Comparison of ENCODE assay signal across 1 cellular context in genomic region chr7:17523813-17524741, GRCh38.
TF ChIP-seq lines count a peak whose summit lies in the region.

No MANE protein-coding gene starts in this region.

TF ChIP-seq in SK-N-SH, 30 proteins besides CTCF, POLR2A, EP300 and RAD21 (continued from another document):
- TF ChIP-seq REST (IDR thresholded peaks at IDR 0.05; ENCODE audit: low read depth, low read length): no peak
- no peak for TF ChIP-seq ELF1 (IDR thresholded peaks at IDR 0.05)
- TF ChIP-seq USF1 (IDR thresholded peaks at IDR 0.05; ENCODE audit: borderline replicate concordance, low read depth): no peak
- no peak for TF ChIP-seq TCF12 (IDR thresholded peaks at IDR 0.05)
- no peak for TF ChIP-seq TEAD4 (IDR thresholded peaks at IDR 0.05; ENCODE audit: borderline replicate concordance, insufficient read depth)
- TF ChIP-seq EZH2phosphoT487 (IDR thresholded peaks at IDR 0.05; ENCODE audit: borderline replicate concordance, low read depth): no peak
- TF ChIP-seq, protein P1, sequence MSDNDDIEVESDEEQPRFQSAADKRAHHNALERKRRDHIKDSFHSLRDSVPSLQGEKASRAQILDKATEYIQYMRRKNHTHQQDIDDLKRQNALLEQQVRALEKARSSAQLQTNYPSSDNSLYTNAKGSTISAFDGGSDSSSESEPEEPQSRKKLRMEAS (IDR thresholded peaks at IDR 0.05; ENCODE audit: low read depth): no peak
- TF ChIP-seq ZBTB33 (IDR thresholded peaks at IDR 0.05; ENCODE audit: borderline replicate concordance, low read depth): no peak
- no peak for TF ChIP-seq FOXM1 (IDR thresholded peaks at IDR 0.05; ENCODE audit: low read depth)
- TF ChIP-seq, protein P2, sequence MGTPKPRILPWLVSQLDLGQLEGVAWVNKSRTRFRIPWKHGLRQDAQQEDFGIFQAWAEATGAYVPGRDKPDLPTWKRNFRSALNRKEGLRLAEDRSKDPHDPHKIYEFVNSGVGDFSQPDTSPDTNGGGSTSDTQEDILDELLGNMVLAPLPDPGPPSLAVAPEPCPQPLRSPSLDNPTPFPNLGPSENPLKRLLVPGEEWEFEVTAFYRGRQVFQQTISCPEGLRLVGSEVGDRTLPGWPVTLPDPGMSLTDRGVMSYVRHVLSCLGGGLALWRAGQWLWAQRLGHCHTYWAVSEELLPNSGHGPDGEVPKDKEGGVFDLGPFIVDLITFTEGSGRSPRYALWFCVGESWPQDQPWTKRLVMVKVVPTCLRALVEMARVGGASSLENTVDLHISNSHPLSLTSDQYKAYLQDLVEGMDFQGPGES (IDR thresholded peaks at IDR 0.05; ENCODE audit: low read depth, low read length): no peak
- TF ChIP-seq GATA2 (CRISPR knock-in tag; IDR thresholded peaks at IDR 0.05): no peak
- no peak for TF ChIP-seq SMC3 (IDR thresholded peaks at IDR 0.05; ENCODE audit: low read depth, low read length)
- TF ChIP-seq RCOR1 (IDR thresholded peaks at IDR 0.05; ENCODE audit: low read length): no peak
- no peak for TF ChIP-seq MXI1 (IDR thresholded peaks at IDR 0.05; ENCODE audit: low read depth, low read length)
